In genomic region chr6:35919085-35919826, GRCh38 we compare ENCODE assay signal across 8 cellular contexts. TPM values are rescaled to one million over a fixed set of nuclear protein-coding genes. Genes with fewer than 3 reads are reported as not detected.
DNase-seq lines count a peak whose midpoint lies in the region; ATAC-seq lines count a peak whose summit lies in the region.

No MANE protein-coding gene starts in this region.

- POLR2A ChIA-PET in naive thymus-derived CD4-positive, alpha-beta T cell (lab: Charles Lee), result no interaction called here

- H3K36me3 Mint-ChIP-seq in effector memory CD8-positive, alpha-beta T cell (ENCODE audit: insufficient read depth), result peaks cover 19% of the 10 kb centered on the region
- H3K36me3 Mint-ChIP-seq in naive thymus-derived CD4-positive, alpha-beta T cell, result peaks cover 0 to 14% (median 3%) of the 10 kb centered on the region in 5 donors

- DNase-seq in DMS53 treated with DMSO at 0.1 percent for 48 hours (lab: John Stamatoyannopoulos, UW; ENCODE audit: unreplicated experiment) (peak; percentile 32), HCEC 1CT (peak; percentile 65), RPMI8226 (peak; percentile 56), hepatic stellate cell (ENCODE audit: low spot score) (no peak), cortex of kidney (lab: John Stamatoyannopoulos, UW) (no peak)
- DNase-seq in effector memory CD8-positive, alpha-beta T cell, result peak in 1 of 3 experiments; percentile 5
- peak in 3 of 9 donors; percentile 11 to 18 (median 12) for DNase-seq in naive thymus-derived CD4-positive, alpha-beta T cell

- ATAC-seq in effector memory CD8-positive, alpha-beta T cell (replicated peaks), result peak; percentile 33
- peak; percentile 26 for ATAC-seq in naive thymus-derived CD4-positive, alpha-beta T cell
- ATAC-seq in HG02798 (IDR thresholded peaks at IDR 0.05; ENCODE audit: poor library complexity, unreplicated experiment), result no peak

- peak overlapping the region; percentile 91 to 98 for H3K4me3 Mint-ChIP-seq in effector memory CD8-positive, alpha-beta T cell
- H3K4me3 Mint-ChIP-seq in naive thymus-derived CD4-positive, alpha-beta T cell, result peak overlapping the region; percentile 87 to 100 (median 94)

- peaks cover 12 to 28% of the 10 kb centered on the region in 2 donors for H3K4me1 ChIP-seq in naive thymus-derived CD4-positive, alpha-beta T cell (ENCODE audit: control insufficient read depth in 2 of 2, insufficient read depth in 2 of 2, low read length in 2 of 2)

- peak overlapping the region; percentile 81 for H3K4me3 ChIP-seq in naive thymus-derived CD4-positive, alpha-beta T cell (ENCODE audit: low read length)

- H3K9me3 Mint-ChIP-seq in effector memory CD8-positive, alpha-beta T cell, result no peaks in the 10 kb centered on the region
- peaks cover 0 to 3% (median 0%) of the 10 kb centered on the region in 11 donors for H3K9me3 Mint-ChIP-seq in naive thymus-derived CD4-positive, alpha-beta T cell

- no peaks in the 10 kb centered on the region for H3K27me3 ChIP-seq in naive thymus-derived CD4-positive, alpha-beta T cell (ENCODE audit: control insufficient read depth in 2 of 2, insufficient read depth in 2 of 2, low read length in 2 of 2)

- peaks cover 33 to 50% of the 10 kb centered on the region in 2 donors for H3K4me1 Mint-ChIP-seq in effector memory CD8-positive, alpha-beta T cell (ENCODE audit: low read depth in 2 of 2)
- peaks cover 18 to 49% (median 41%) of the 10 kb centered on the region in 7 donors for H3K4me1 Mint-ChIP-seq in naive thymus-derived CD4-positive, alpha-beta T cell

- intact Hi-C loops in naive thymus-derived CD4-positive, alpha-beta T cell (cut with micrococcal nuclease), result loop anchor here in 1 of 2 donors (5.0 kb wide), 1 partner anchor 203 kb away; no protein-coding TSS in a partner anchor

- H3K9me3 ChIP-seq in naive thymus-derived CD4-positive, alpha-beta T cell (ENCODE audit: control insufficient read depth in 2 of 3, low read length in 3 of 3), result no peaks in the 10 kb centered on the region

- CTCF ChIA-PET in naive thymus-derived CD4-positive, alpha-beta T cell (lab: Charles Lee), result no interaction called here

- H3K36me3 ChIP-seq in naive thymus-derived CD4-positive, alpha-beta T cell (ENCODE audit: control insufficient read depth in 2 of 3, insufficient read depth in 3 of 3, low read length in 3 of 3), result no peaks in the 10 kb centered on the region

- peak overlapping the region; percentile 87 to 96 for H3K27ac Mint-ChIP-seq in effector memory CD8-positive, alpha-beta T cell
- H3K27ac Mint-ChIP-seq in naive thymus-derived CD4-positive, alpha-beta T cell, result peak overlapping the region; percentile 81 to 98 (median 94)

- H3K27me3 Mint-ChIP-seq in effector memory CD8-positive, alpha-beta T cell, result no peaks in the 10 kb centered on the region
- H3K27me3 Mint-ChIP-seq in naive thymus-derived CD4-positive, alpha-beta T cell, result no peaks in the 10 kb centered on the region

- H3K27ac ChIP-seq in naive thymus-derived CD4-positive, alpha-beta T cell (ENCODE audit: low read depth, low read length), result peak overlapping the region; percentile 76

RNA-seq across cellular contexts. Expression of gene SRPK1, which starts 1.6 kb away (rescaled TPM):
- 10 to 100 TPM; 29.1 to 80.9 (median 42.1) TPM for total RNA-seq in naive thymus-derived CD4-positive, alpha-beta T cell
- polyA plus RNA-seq in naive thymus-derived CD4-positive, alpha-beta T cell, result 10 to 100 TPM; 31.9 to 48.1 TPM

Comparison
In these comparisons a context has a peak if more than half of its experiments do, and no peak if none do; other contexts are left out.
1. DNase-seq: peak in DMS53 treated with DMSO at 0.1 percent for 48 hours (single experiment), HCEC 1CT (single experiment) and RPMI8226 (single experiment); none in hepatic stellate cell (single experiment) and cortex of kidney (single experiment).